ENCODE assay signal across 1 cellular context in the genomic region with DNA sequence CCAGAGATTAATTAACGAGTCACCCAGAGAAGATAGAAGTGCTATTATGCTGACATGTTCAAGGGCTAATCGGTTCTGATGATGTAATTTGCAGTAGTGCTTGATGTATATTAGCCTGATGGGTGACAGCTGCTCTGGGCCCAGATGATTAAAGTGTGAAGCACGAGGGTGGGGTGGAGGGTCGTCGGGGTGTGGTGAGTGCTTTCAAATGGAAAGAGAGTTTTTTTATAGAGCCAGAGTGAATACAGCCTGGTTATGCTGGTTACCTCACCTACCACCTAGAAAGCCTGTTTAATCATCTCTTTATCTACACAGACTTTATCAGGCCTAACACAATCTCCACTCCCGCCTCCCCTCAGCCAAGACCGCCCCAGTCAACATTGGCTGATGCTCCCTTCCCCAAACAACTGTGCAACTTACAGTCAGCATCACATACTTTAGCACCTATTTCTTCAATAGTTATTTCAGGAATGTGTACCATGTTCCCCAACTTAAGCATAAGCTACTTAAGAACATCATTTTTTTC.
TF ChIP-seq lines count a peak whose summit lies in the region.

No MANE protein-coding gene starts in this region.

TF ChIP-seq in IMR-90, 13 proteins besides CTCF, POLR2A, EP300 and RAD21:
- no peak for TF ChIP-seq RCOR1 (IDR thresholded peaks at IDR 0.05; ENCODE audit: insufficient replicate concordance, low read length)
